ENCODE assay signal across 24 cellular contexts in the genomic region with DNA sequence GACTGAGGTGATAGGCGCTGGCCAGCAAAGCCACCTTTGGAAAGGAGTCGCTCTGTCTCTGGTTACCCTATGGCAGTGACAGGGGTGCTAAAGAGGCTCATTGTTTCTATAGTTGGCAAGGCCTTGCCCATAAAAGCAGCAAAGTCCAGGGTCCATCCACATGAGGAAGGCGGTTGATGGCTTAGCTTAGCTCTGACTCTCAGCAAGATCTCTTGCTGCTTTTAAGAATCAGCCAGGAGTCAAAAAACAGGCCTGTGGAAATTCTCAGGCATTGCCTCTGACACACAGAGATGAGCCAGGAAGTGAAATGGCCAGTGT. TPM values are rescaled to one million over a fixed set of nuclear protein-coding genes. Genes with fewer than 3 reads are reported as not detected.
A peak's percentile ranks its signal among the peaks of the same experiment; 100 is the strongest.
DNase-seq lines count a peak whose midpoint lies in the region; ATAC-seq and TF ChIP-seq lines count a peak whose summit lies in the region.
"Had no signal": no experiment of that assay in that cellular context is flagged by ENCODE, and none has a peak within 500 bp of the region (broad histone marks: within the 10 kb centered on the region; RNA-seq: fewer than 3 reads in every experiment).

No MANE protein-coding gene starts in this region.

- H3K27me3 Mint-ChIP-seq in nephron (ENCODE audit: low read depth), result no peaks in the 10 kb centered on the region
- H3K27me3 Mint-ChIP-seq: progenitor cell of endocrine pancreas; stimulated activated naive CD8-positive, alpha-beta T cell treated with anti-CD3 and anti-CD28 coated beads, Interleukin-15, amount 100 ng/mL, for 72 hours had no signal

- peaks cover 27% of the 10 kb centered on the region for H3K4me1 ChIP-seq in hepatocyte (ENCODE audit: insufficient read depth)
- H3K4me1 ChIP-seq: BE2C, foreskin keratinocyte, left lung had no signal

- 88% methylated on average over 3 of the region's 3 CpGs for WGBS in hepatocyte (ENCODE audit: low lambda C conversion rate, missing lambda C conversion rate)
- 80 to 91% methylated on average over 3 of the region's 3 CpGs for WGBS in lower leg skin, 2 donors

- H3K27me3 ChIP-seq in hepatocyte, result no peaks in the 10 kb centered on the region
- H3K27me3 ChIP-seq: BE2C, foreskin keratinocyte, left lung, thyroid gland had no signal

- no peak overlapping the region for H3K4me3 ChIP-seq in hepatocyte
- no peak overlapping the region for H3K4me3 ChIP-seq in lower leg skin (ENCODE audit: low read depth, poor library complexity, severe bottlenecking)
- H3K4me3 ChIP-seq: coronary artery, left lung, thyroid gland had no signal

- ATAC-seq in Right ventricle myocardium superior (ENCODE audit: poor library complexity), result peak; percentile 45
- ATAC-seq in left cardiac atrium, result no peak
- ATAC-seq in GM21390 (IDR thresholded peaks at IDR 0.05; ENCODE audit: unreplicated experiment), result no peak
- no peak for ATAC-seq in activated CD4-positive, CD25-positive, alpha-beta regulatory T cell treated with anti-CD3 and anti-CD28 coated beads, Interleukin-2, amount 50 U/mL, for 24 hours
- ATAC-seq: foreskin keratinocyte; stimulated activated naive CD8-positive, alpha-beta T cell treated with anti-CD3 and anti-CD28 coated beads, Interleukin-15, amount 100 ng/mL, for 72 hours had no signal

- H3K4me3 Mint-ChIP-seq in nephron, result no peak overlapping the region
- H3K4me3 Mint-ChIP-seq: CD8-positive, alpha-beta memory T cell; immature natural killer cell; stimulated activated naive CD8-positive, alpha-beta T cell treated with anti-CD3 and anti-CD28 coated beads, Interleukin-15, amount 100 ng/mL, for 72 hours had no signal

- peak overlapping the region; percentile 76 for H3K27ac ChIP-seq in hepatocyte
- H3K27ac ChIP-seq: foreskin keratinocyte, left lung, thyroid gland had no signal

- no peaks in the 10 kb centered on the region for H3K79me2 ChIP-seq in hepatocyte

- peak overlapping the region; percentile 88 to 93 (median 92) for H3K27ac Mint-ChIP-seq in nephron
- H3K27ac Mint-ChIP-seq: CD8-positive, alpha-beta memory T cell; immature natural killer cell; stimulated activated naive CD8-positive, alpha-beta T cell treated with anti-CD3 and anti-CD28 coated beads, Interleukin-15, amount 100 ng/mL, for 72 hours had no signal

- H3K36me3 Mint-ChIP-seq in nephron (ENCODE audit: low read depth), result no peaks in the 10 kb centered on the region
- H3K36me3 Mint-ChIP-seq: CD8-positive, alpha-beta memory T cell; immature natural killer cell had no signal

- H4K20me1 ChIP-seq in hepatocyte (ENCODE audit: insufficient read depth, poor library complexity, severe bottlenecking), result no peaks in the 10 kb centered on the region

- TF ChIP-seq POLR2A in lower leg skin (IDR thresholded peaks at IDR 0.05), result no peak

- peak overlapping the region; percentile 52 for H3K4me2 ChIP-seq in hepatocyte

- intact Hi-C loops in Right ventricle myocardium superior (cut with DNase I), result no loop called here
- intact Hi-C loops in left cardiac atrium (cut with DNase I), result no loop called here
- intact Hi-C loops in lower leg skin (cut with DNase I; ENCODE audit: low total_unique reads), result no loop called here

- TF ChIP-seq CTCF in hepatocyte (IDR thresholded peaks at IDR 0.05; ENCODE audit: poor library complexity) (no peak), nephron (IDR thresholded peaks at IDR 0.05; ENCODE audit: unreplicated experiment in 3 of 3) (no peak), lower leg skin (IDR thresholded peaks at IDR 0.05) (no peak)

- H3K9me3 Mint-ChIP-seq in nephron, result no peaks in the 10 kb centered on the region
- H3K9me3 Mint-ChIP-seq: CD8-positive, alpha-beta memory T cell; immature natural killer cell had no signal

- H3K4me1 Mint-ChIP-seq in nephron, result peaks cover 57% of the 10 kb centered on the region
- H3K4me1 Mint-ChIP-seq: CD8-positive, alpha-beta memory T cell; immature natural killer cell; stimulated activated naive CD8-positive, alpha-beta T cell treated with anti-CD3 and anti-CD28 coated beads, Interleukin-15, amount 100 ng/mL, for 72 hours had no signal

- H3K9me3 ChIP-seq in hepatocyte (ENCODE audit: low read depth), result no peaks in the 10 kb centered on the region
- H3K9me3 ChIP-seq: BE2C, left lung, thyroid gland had no signal

- H3K9me2 ChIP-seq in hepatocyte (replicated peaks; ENCODE audit: insufficient read depth), result no peaks in the 10 kb centered on the region

- DNase-seq in Right ventricle myocardium superior (no peak), left cardiac atrium (no peak), hepatocyte (ENCODE audit: low spot score) (no peak), NCI-H1092 treated with DMSO at 0.1 percent for 48 hours (lab: John Stamatoyannopoulos, UW) (no peak), lower leg skin (ENCODE audit: low spot score in 2 of 2) (no peak)
- DNase-seq: activated CD4-positive, alpha-beta T cell treated with anti-CD3 and anti-CD28 coated beads, Interleukin-2, amount 50 U/mL, for 48 hours; activated CD4-positive, CD25-positive, alpha-beta regulatory T cell; activated naive CD4-positive, alpha-beta T cell treated with anti-CD3 and anti-CD28 coated beads, Interleukin-2, amount 50 U/mL, for 16 hours; amniotic stem cell; BE2C; CD8-positive, alpha-beta memory T cell; foreskin keratinocyte; immature natural killer cell; left lung; NCI-H1092; NCI-H187 treated with DMSO at 0.1 percent for 48 hours; NCI-H526 treated with DMSO at 0.1 percent for 48 hours; stimulated activated naive CD8-positive, alpha-beta T cell treated with anti-CD3 and anti-CD28 coated beads, Interleukin-15, amount 100 ng/mL, for 72 hours; thyroid gland had no signal

- no peaks in the 10 kb centered on the region for H3K36me3 ChIP-seq in hepatocyte (replicated peaks; ENCODE audit: insufficient read depth, low read depth)
- H3K36me3 ChIP-seq: BE2C, left lung, thyroid gland had no signal

- no peak overlapping the region for H2AFZ ChIP-seq in hepatocyte

RNA-seq across cellular contexts. Expression of gene CYP26B1, which starts 57.8 kb away (rescaled TPM):
- total RNA-seq in Right ventricle myocardium superior (4.4 TPM), left cardiac atrium (10 to 100 TPM in 1 of 2 donors, 1 to 10 TPM in 1; 8.5 to 21.0 TPM), hepatocyte (5.2 and 6.5 TPM in 2 replicates), lower leg skin (10 to 100 TPM; 51.6 to 93.0 (median 73.6) TPM)
- 2.3 and 3.9 TPM in 2 replicates for polyA plus RNA-seq in hepatocyte
- total RNA-seq: CD8-positive, alpha-beta memory T cell had no signal
- polyA plus RNA-seq: CD8-positive, alpha-beta memory T cell; immature natural killer cell had no signal
